ENCODE assay signal across 22 cellular contexts in genomic region chr20:10201321-10201870, GRCh38. TPM values are rescaled to one million over a fixed set of nuclear protein-coding genes. Genes with fewer than 3 reads are reported as not detected.
DNase-seq lines count a peak whose midpoint lies in the region; ATAC-seq, FAIRE-seq and TF ChIP-seq lines count a peak whose summit lies in the region.
"Had no signal": no experiment of that assay in that cellular context is flagged by ENCODE, and none has a peak within 500 bp of the region (broad histone marks: within the 10 kb centered on the region; RNA-seq: fewer than 3 reads in every experiment).

No MANE protein-coding gene starts in this region.

- no peaks in the 10 kb centered on the region for H4K20me1 ChIP-seq in H1 (replicated peaks in 1 of 2; ENCODE audit: control insufficient read depth in 1 of 2, insufficient read depth in 2 of 2, low read length in 2 of 2)
- H4K20me1 ChIP-seq: BLaER1 had no signal

- H3K56ac ChIP-seq in H1 (replicated peaks; ENCODE audit: insufficient read length, low read depth, low read length): no peak overlapping the region

- no peak overlapping the region for H3K4me3 ChIP-seq in H1 (ENCODE audit: extremely low read depth in 1 of 4, insufficient read depth in 2 of 4, low read depth in 3 of 4, low read length in 4 of 4)
- H3K4me3 ChIP-seq in upper lobe of left lung: no peak overlapping the region
- no peak overlapping the region for H3K4me3 ChIP-seq in transverse colon
- H3K4me3 ChIP-seq: BLaER1, Peyer's patch, SJSA1 had no signal

- TF ChIP-seq RAD21 in H1 (IDR thresholded peaks at IDR 0.05 in 1 of 2, conservative IDR thresholded peaks at IDR 0.05 in 1 of 2; ENCODE audit: low read depth in 2 of 2, low read length in 2 of 2): no peak

- POLR2A ChIA-PET in H1 (lab: Charles Lee; ENCODE audit: partially characterized antibody): no interaction called here

- no peak overlapping the region for H3K4ac ChIP-seq in H1 (replicated peaks; ENCODE audit: insufficient read length, low read depth, low read length)

- H3K79me2 ChIP-seq in H1 (ENCODE audit: control insufficient read depth in 1 of 2, insufficient read depth in 2 of 2, low read length in 2 of 2): no peaks in the 10 kb centered on the region

- no peak for TF ChIP-seq CTCF in H1 (IDR thresholded peaks at IDR 0.05; ENCODE audit: control extremely low read depth in 1 of 3, insufficient read depth in 1 of 3, low read depth in 1 of 3, low read length in 3 of 3)
- TF ChIP-seq CTCF in upper lobe of left lung (IDR thresholded peaks at IDR 0.05): no peak
- no peak for TF ChIP-seq CTCF in transverse colon (IDR thresholded peaks at IDR 0.05)

- H3K27me3 ChIP-seq in H1 (replicated peaks in 1 of 4; ENCODE audit: control insufficient read depth in 3 of 4, extremely low read depth in 1 of 4, insufficient read depth in 3 of 4, low read length in 3 of 4) (no peaks in the 10 kb centered on the region), upper lobe of left lung (no peaks in the 10 kb centered on the region), transverse colon (no peaks in the 10 kb centered on the region)
- H3K27me3 ChIP-seq: BLaER1, Peyer's patch, SJSA1 had no signal

- no peak overlapping the region for H3K4me2 ChIP-seq in H1 (ENCODE audit: insufficient read depth in 1 of 2, low read depth in 2 of 2, low read length in 2 of 2)
- H3K4me2 ChIP-seq: BLaER1 had no signal

- no peak for TF ChIP-seq EP300 in H1 (IDR thresholded peaks at IDR 0.05; ENCODE audit: borderline replicate concordance in 1 of 2, low read depth in 2 of 2, low read length in 2 of 2)
- no peak for TF ChIP-seq EP300 in upper lobe of left lung (IDR thresholded peaks at IDR 0.05)
- TF ChIP-seq EP300 in transverse colon (IDR thresholded peaks at IDR 0.05; ENCODE audit: low read depth): no peak

- peak; percentile 20 for DNase-seq in HT1080 (ENCODE audit: low read depth)
- DNase-seq in RPMI7951 (ENCODE audit: low read depth): peak; percentile 68
- DNase-seq in H1 (ENCODE audit: low read depth in 1 of 2, low spot score in 2 of 2): no peak
- DNase-seq in upper lobe of left lung: no peak
- no peak for DNase-seq in transverse colon
- DNase-seq: CD4-positive, alpha-beta T cell; COR-L47; GF-D8; H9; KBM-7; NCI-H1092 treated with DMSO at 0.1 percent for 48 hours; NCI-H1436 treated with DMSO at 0.1 percent for 48 hours; NCI-H1930; NCI-H510A treated with DMSO at 0.1 percent for 48 hours; NCI-H748 treated with DMSO at 0.1 percent for 48 hours; Peyer's patch had no signal

- no peak overlapping the region for H3K14ac ChIP-seq in H1 (ENCODE audit: insufficient read length)

- no peak overlapping the region for H4K91ac ChIP-seq in H1 (replicated peaks; ENCODE audit: insufficient read length, low read length)

- H2BK15ac ChIP-seq in H1 (ENCODE audit: low read length): peak overlapping the region; percentile 14; the same call in 1 of the 2 replicates

- H2BK20ac ChIP-seq in H1 (ENCODE audit: low read length): no peak overlapping the region

- intact Hi-C loops in transverse colon (cut with DNase I; ENCODE audit: low total_unique reads): no loop called here

- ATAC-seq in upper lobe of left lung (ENCODE audit: low FRiP score in 2 of 2) (no peak), GM18505 (IDR thresholded peaks at IDR 0.05; ENCODE audit: unreplicated experiment) (no peak), HG03457 (IDR thresholded peaks at IDR 0.05; ENCODE audit: unreplicated experiment) (no peak)
- ATAC-seq: HepG2, Right ventricle myocardium inferior had no signal

- CTCF ChIA-PET in H1 (lab: Charles Lee; ENCODE audit: partially characterized antibody): interaction anchor here (1.8 kb wide), 1 partner anchor 124 kb away, joined by 4 read pairs; no protein-coding TSS in a partner anchor

- H3K27ac ChIP-seq in H1 (ENCODE audit: low read depth, low read length) (no peak overlapping the region), upper lobe of left lung (no peak overlapping the region), transverse colon (no peak overlapping the region)
- H3K27ac ChIP-seq: BLaER1, Peyer's patch, SJSA1 had no signal

- H3K36me3 ChIP-seq in H1 (ENCODE audit: control insufficient read depth in 2 of 4, insufficient read depth in 4 of 4, low read length in 3 of 4): no peaks in the 10 kb centered on the region
- no peaks in the 10 kb centered on the region for H3K36me3 ChIP-seq in upper lobe of left lung
- no peaks in the 10 kb centered on the region for H3K36me3 ChIP-seq in transverse colon
- H3K36me3 ChIP-seq: BLaER1, Peyer's patch, SJSA1 had no signal

- WGBS in H1 (ENCODE audit: extremely low coverage in 1 of 2, insufficient coverage in 1 of 2, insufficient read length in 1 of 2, insufficient replicate concordance in 2 of 2, low coverage in 1 of 2, low lambda C conversion rate in 2 of 2, missing lambda C conversion rate in 1 of 2), 2 experiments: 79% methylated on average over 3 of the region's 3 CpGs; no CpG with 5 or more reads in 1 of the 2 experiments
- 60 to 64% methylated on average over 3 of the region's 3 CpGs for WGBS in upper lobe of left lung, 2 donors
- 60 to 75% methylated on average over 3 of the region's 3 CpGs for WGBS in transverse colon (ENCODE audit: low coverage in 1 of 2), 2 donors

- no peak overlapping the region for H2BK5ac ChIP-seq in H1 (ENCODE audit: low read depth, low read length)

- no peak overlapping the region for H2BK120ac ChIP-seq in H1 (replicated peaks; ENCODE audit: low read depth, low read length)

- H3K9me3 ChIP-seq in H1 (ENCODE audit: insufficient read depth in 2 of 2, low read depth in 1 of 2, low read length in 1 of 2) (no peaks in the 10 kb centered on the region), upper lobe of left lung (no peaks in the 10 kb centered on the region), transverse colon (no peaks in the 10 kb centered on the region)
- H3K9me3 ChIP-seq: BLaER1, Peyer's patch, SJSA1 had no signal

- TF ChIP-seq POLR2A in H1 (IDR thresholded peaks at IDR 0.05; ENCODE audit: control extremely low read depth in 1 of 2, low read depth in 2 of 2, low read length in 2 of 2) (no peak), upper lobe of left lung (IDR thresholded peaks at IDR 0.05) (no peak), GM18505 (IDR thresholded peaks at IDR 0.05; ENCODE audit: borderline replicate concordance, extremely low read depth, insufficient read depth, insufficient read length) (no peak), transverse colon (IDR thresholded peaks at IDR 0.05) (no peak)

- H3K23me2 ChIP-seq in H1 (ENCODE audit: low read depth, low read length): no peaks in the 10 kb centered on the region

- H2AK5ac ChIP-seq in H1 (ENCODE audit: low read depth, low read length): no peak overlapping the region

- no peak for FAIRE-seq in H1 (lab: Jason Lieb, UNC)
- FAIRE-seq: HepG2 had no signal

- H3K23ac ChIP-seq in H1 (ENCODE audit: insufficient read length): no peak overlapping the region

- H3K79me1 ChIP-seq in H1 (ENCODE audit: low read depth, low read length): no peaks in the 10 kb centered on the region

- H3K18ac ChIP-seq in H1 (ENCODE audit: extremely low read depth, low read length): no peak overlapping the region

- no peak overlapping the region for H4K8ac ChIP-seq in H1 (ENCODE audit: extremely low read depth, insufficient read depth, low read length)

- in situ Hi-C loops in transverse colon (cut with MboI; ENCODE audit: low pct_ligation_motif_present in 1 of 4, low pct_unique_long_range_greater_than_20kb in 1 of 4, low sequenced_read_pairs in 3 of 4): no loop called here

- H3K9ac ChIP-seq in H1 (replicated peaks in 1 of 4; ENCODE audit: extremely low read depth in 1 of 4, low read depth in 3 of 4, low read length in 3 of 4): no peak overlapping the region
- H3K9ac ChIP-seq: BLaER1 had no signal

- 0 out of 2 replicates have a peak overlapping the region, but pooled peaks have one; percentile 1 for H2AFZ ChIP-seq in H1 (ENCODE audit: low read length)

- H3K4me1 ChIP-seq in H1 (replicated peaks in 1 of 4; ENCODE audit: control insufficient read depth in 3 of 4, insufficient read depth in 4 of 4, low read length in 3 of 4) (no peaks in the 10 kb centered on the region), upper lobe of left lung (no peaks in the 10 kb centered on the region), transverse colon (no peaks in the 10 kb centered on the region)
- H3K4me1 ChIP-seq: BLaER1, Peyer's patch, SJSA1 had no signal

- no peak overlapping the region for H2BK12ac ChIP-seq in H1 (ENCODE audit: low read depth, low read length)

- H4K5ac ChIP-seq in H1 (ENCODE audit: insufficient read length, low read depth, low read length): no peak overlapping the region

TF ChIP-seq in H1, 55 proteins besides CTCF, POLR2A, EP300 and RAD21 (continues in another document):
- TF ChIP-seq RBBP5 (IDR thresholded peaks at IDR 0.05; ENCODE audit: borderline replicate concordance, low read depth, low read length) (no peak), ATF2 (IDR thresholded peaks at IDR 0.05; ENCODE audit: low read length) (no peak), RNF2 (IDR thresholded peaks at IDR 0.05; ENCODE audit: borderline replicate concordance, low read depth, low read length, missing control alignments, poor library complexity, severe bottlenecking) (no peak)

RNA-seq across cellular contexts. Expression of gene SNAP25, which starts 17.2 kb away (rescaled TPM):
- total RNA-seq in HT1080 (2014; rRNA removed; shearing (Covaris generic)): 2.1 and 2.9 TPM in 2 replicates
- polyA plus RNA-seq in HT1080 (2015; cell fraction: cytosol; rRNA removed): 3.6 and 4.7 TPM in 2 replicates
- 10.4 and 12.5 TPM in 2 replicates for polyA plus RNA-seq in HT1080 (2015; cell fraction: nucleus; rRNA removed)
- 31.3 and 42.7 TPM in 2 replicates for total RNA-seq in RPMI7951 (2014; rRNA removed; shearing (Covaris generic))
- 0.52 and 0.69 TPM in 2 replicates for total RNA-seq in H1 (2021; fragmentation: NEBNext Ultra II Directional; extraction: Animal tissue kit (Norgen Biotek cat#: 25700))
- 0.30 and 0.51 TPM in 2 replicates for polyA plus RNA-seq in H1 (2011; rRNA removed)
- polyA plus RNA-seq in H1 (2011; cell fraction: cytosol; rRNA removed): 0.56 TPM
- 0.54 TPM for polyA plus RNA-seq in H1 (2011; cell fraction: nucleus; rRNA removed)
- polyA plus RNA-seq in H1 (2012, experiment 1 of 2): 0.36 to 0.67 TPM (median 0.53 TPM) in 4 replicates
- polyA plus RNA-seq in H1 (2012, experiment 2 of 2): not detected
- polyA plus RNA-seq in H1 (2013, experiment 1 of 2): 0.47 TPM
- polyA plus RNA-seq in H1 (2013, experiment 2 of 2): 0.42 TPM
- polyA minus RNA-seq in H1 (2011; rRNA and poly(A)+ RNA removed): 0.25 and 1.4 TPM in 2 replicates
- not detected for polyA minus RNA-seq in H1 (2011; cell fraction: cytosol; rRNA and poly(A)+ RNA removed)
- 1.1 TPM for polyA minus RNA-seq in H1 (2011; cell fraction: nucleus; rRNA and poly(A)+ RNA removed)
- total RNA-seq in upper lobe of left lung (1 to 10 TPM in 2 of 6 donors, under 1 TPM in 1, not detected in 3; 0.79 to 2.2 (median 1.8) TPM), transverse colon (1 to 10 TPM in 3 of 4 donors, not detected in 1; 1.4 to 4.2 (median 2.4) TPM)
- total RNA-seq: CD4-positive, alpha-beta T cell; HepG2; Right ventricle myocardium inferior had no signal
- polyA plus RNA-seq: HepG2 had no signal

Comparison
In these comparisons a context has a peak if more than half of its experiments do, and no peak if none do; other contexts are left out.
1. DNase-seq: peak in HT1080 (single experiment) and RPMI7951 (single experiment); none in H1 (0 of 2), upper lobe of left lung (0 of 2) and transverse colon (single experiment).